Comparison of ENCODE assay signal across 8 cellular contexts in genomic region chr4:36285784-36286480, GRCh38. TPM values are rescaled to one million over a fixed set of nuclear protein-coding genes. Genes with fewer than 3 reads are reported as not detected.
DNase-seq lines count a peak whose midpoint lies in the region; ATAC-seq and TF ChIP-seq lines count a peak whose summit lies in the region.

No MANE protein-coding gene starts in this region.

- no peaks in the 10 kb centered on the region for H3K36me3 Mint-ChIP-seq in CD8-positive, alpha-beta T cell
- H3K36me3 Mint-ChIP-seq in activated CD4-positive, alpha-beta memory T cell treated with anti-CD3 and anti-CD28 coated beads for 36 hours: no peaks in the 10 kb centered on the region
- peaks cover 2% of the 10 kb centered on the region for H3K36me3 Mint-ChIP-seq in memory B cell

- peaks cover 11% of the 10 kb centered on the region for H3K4me1 ChIP-seq in CD8-positive, alpha-beta T cell (ENCODE audit: insufficient read depth, low read length)

- peak overlapping the region; percentile 54 for H3K27ac ChIP-seq in CD8-positive, alpha-beta T cell (ENCODE audit: low read depth, low read length)

- peaks cover 8% of the 10 kb centered on the region for H3K9me3 Mint-ChIP-seq in CD8-positive, alpha-beta T cell
- no peaks in the 10 kb centered on the region for H3K9me3 Mint-ChIP-seq in activated CD4-positive, alpha-beta memory T cell treated with anti-CD3 and anti-CD28 coated beads for 36 hours
- peaks cover 2% of the 10 kb centered on the region for H3K9me3 Mint-ChIP-seq in memory B cell

- peak in 6 of 7 experiments; percentile 12 to 65 (median 50) for DNase-seq in CD8-positive, alpha-beta T cell
- DNase-seq in activated CD4-positive, alpha-beta memory T cell treated with anti-CD3 and anti-CD28 coated beads for 36 hours: peak; percentile 75
- DNase-seq in memory B cell (ENCODE audit: low spot score in 2 of 2) (peak in 1 of 2 donors; percentile 7), omental fat pad (ENCODE audit: low spot score) (no peak), NCI-H748 (lab: John Stamatoyannopoulos, UW; ENCODE audit: unreplicated experiment) (no peak), HCEC 1CT (no peak)

- no peaks in the 10 kb centered on the region for H3K27me3 Mint-ChIP-seq in CD8-positive, alpha-beta T cell (ENCODE audit: low read depth)
- H3K27me3 Mint-ChIP-seq in activated CD4-positive, alpha-beta memory T cell treated with anti-CD3 and anti-CD28 coated beads for 36 hours: no peaks in the 10 kb centered on the region
- H3K27me3 Mint-ChIP-seq in memory B cell: peaks cover 2% of the 10 kb centered on the region

- CTCF ChIA-PET in CD8-positive, alpha-beta T cell (lab: Charles Lee): interaction anchor here (1.4 to 2.7 kb wide), 3 partner anchors 15 to 43 kb away, joined by 3 to 9 read pairs (median 8); no protein-coding TSS in a partner anchor
- CTCF ChIA-PET in activated CD4-positive, alpha-beta memory T cell treated with anti-CD3 and anti-CD28 coated beads for 36 hours (lab: Charles Lee): interaction anchor here (0.7 to 2.0 kb wide), 9 partner anchors 18 to 114 kb away, joined by 3 to 7 read pairs (median 4); partner anchors contain the start of gene ARAP2

- H3K27ac Mint-ChIP-seq in CD8-positive, alpha-beta T cell: peak overlapping the region; percentile 92
- peak overlapping the region; percentile 87 for H3K27ac Mint-ChIP-seq in activated CD4-positive, alpha-beta memory T cell treated with anti-CD3 and anti-CD28 coated beads for 36 hours
- H3K27ac Mint-ChIP-seq in memory B cell: peak overlapping the region; percentile 81

- no peak overlapping the region for H3K4me3 ChIP-seq in CD8-positive, alpha-beta T cell (ENCODE audit: low read depth, low read length)

- no peaks in the 10 kb centered on the region for H3K36me3 ChIP-seq in CD8-positive, alpha-beta T cell (ENCODE audit: insufficient read depth, low read length)

- intact Hi-C loops in CD8-positive, alpha-beta T cell (cut with DNase I, micrococcal nuclease): loop anchor here (1.0 to 5.0 kb wide), 10 partner anchors 10 to 94 kb away; partner anchors contain the start of gene ARAP2 (in 2 of the 2)
- intact Hi-C loops in activated CD4-positive, alpha-beta memory T cell treated with anti-CD3 and anti-CD28 coated beads for 36 hours (cut with micrococcal nuclease): loop anchor here (1.0 kb wide), 11 partner anchors 8 to 205 kb away; partner anchors contain the start of gene ARAP2

- TF ChIP-seq CTCF in CD8-positive, alpha-beta T cell (IDR thresholded peaks at IDR 0.05): no peak
- TF ChIP-seq CTCF in omental fat pad (IDR thresholded peaks at IDR 0.05): no peak

- no peaks in the 10 kb centered on the region for H3K27me3 ChIP-seq in CD8-positive, alpha-beta T cell (ENCODE audit: insufficient read depth, low read length)

- peaks cover 49% of the 10 kb centered on the region for H3K4me1 Mint-ChIP-seq in CD8-positive, alpha-beta T cell (ENCODE audit: low read depth)
- H3K4me1 Mint-ChIP-seq in activated CD4-positive, alpha-beta memory T cell treated with anti-CD3 and anti-CD28 coated beads for 36 hours (ENCODE audit: low read depth): peaks cover 60% of the 10 kb centered on the region
- H3K4me1 Mint-ChIP-seq in memory B cell: peaks cover 13% of the 10 kb centered on the region

- no peaks in the 10 kb centered on the region for H3K9me3 ChIP-seq in CD8-positive, alpha-beta T cell (ENCODE audit: low read length)

- ATAC-seq in CD8-positive, alpha-beta T cell: peak; percentile 87
- ATAC-seq in GM21360 (IDR thresholded peaks at IDR 0.05; ENCODE audit: unreplicated experiment) (peak; percentile 98), HG03565 (IDR thresholded peaks at IDR 0.05; ENCODE audit: unreplicated experiment) (peak; percentile 97), memory B cell (ENCODE audit: low read depth) (peak; percentile 99), omental fat pad (ENCODE audit: low FRiP score) (no peak)

- POLR2A ChIA-PET in CD8-positive, alpha-beta T cell (lab: Charles Lee): interaction anchor here (0.5 to 2.4 kb wide), 11 partner anchors 15 to 1541 kb away, joined by 3 to 21 read pairs (median 3); partner anchors contain the start of genes ARAP2 and PGM2
- POLR2A ChIA-PET in activated CD4-positive, alpha-beta memory T cell treated with anti-CD3 and anti-CD28 coated beads for 36 hours (lab: Charles Lee): interaction anchor here (0.5 to 3.6 kb wide), 19 partner anchors 13 to 108 kb away, joined by 3 to 29 read pairs (median 5); partner anchors contain the start of gene ARAP2

- peak overlapping the region; percentile 59 for H3K4me3 Mint-ChIP-seq in CD8-positive, alpha-beta T cell
- H3K4me3 Mint-ChIP-seq in activated CD4-positive, alpha-beta memory T cell treated with anti-CD3 and anti-CD28 coated beads for 36 hours: peak overlapping the region; percentile 53
- H3K4me3 Mint-ChIP-seq in memory B cell: peak overlapping the region; percentile 47

RNA-seq across cellular contexts. Expression of gene DTHD1, which starts 4.5 kb away (rescaled TPM):
- 1 to 10 TPM; 1.9 to 2.1 TPM for total RNA-seq in CD8-positive, alpha-beta T cell
- total RNA-seq in activated CD4-positive, alpha-beta memory T cell treated with anti-CD3 and anti-CD28 coated beads for 36 hours: 1 to 10 TPM; 3.1 to 3.8 TPM
- 1 to 10 TPM in 3 of 4 donors, under 1 TPM in 1; 0.84 to 3.0 (median 1.2) TPM for total RNA-seq in omental fat pad

RNA-seq across cellular contexts. Expression of gene ARAP2, which starts 41.6 kb away (rescaled TPM):
- 10 to 100 TPM; 91.0 to 95.8 TPM for total RNA-seq in CD8-positive, alpha-beta T cell
- 10 to 100 TPM; 49.3 to 57.7 TPM for total RNA-seq in activated CD4-positive, alpha-beta memory T cell treated with anti-CD3 and anti-CD28 coated beads for 36 hours
- total RNA-seq in omental fat pad: 100 to 1,000 TPM in 2 of 4 donors, 10 to 100 TPM in 2; 21.6 to 138 (median 72.3) TPM

Comparison
In these comparisons a context has a peak if more than half of its experiments do, and no peak if none do; other contexts are left out.
1. DNase-seq: peak in CD8-positive, alpha-beta T cell (6 of 7) and activated CD4-positive, alpha-beta memory T cell treated with anti-CD3 and anti-CD28 coated beads for 36 hours (single experiment); none in omental fat pad (single experiment), NCI-H748 (single experiment) and HCEC 1CT (single experiment).
2. Peak in every context shown above with its lines, with median percentiles within 50 percentile points of each other: H3K27ac Mint-ChIP-seq and H3K4me3 Mint-ChIP-seq.